In the genomic region with DNA sequence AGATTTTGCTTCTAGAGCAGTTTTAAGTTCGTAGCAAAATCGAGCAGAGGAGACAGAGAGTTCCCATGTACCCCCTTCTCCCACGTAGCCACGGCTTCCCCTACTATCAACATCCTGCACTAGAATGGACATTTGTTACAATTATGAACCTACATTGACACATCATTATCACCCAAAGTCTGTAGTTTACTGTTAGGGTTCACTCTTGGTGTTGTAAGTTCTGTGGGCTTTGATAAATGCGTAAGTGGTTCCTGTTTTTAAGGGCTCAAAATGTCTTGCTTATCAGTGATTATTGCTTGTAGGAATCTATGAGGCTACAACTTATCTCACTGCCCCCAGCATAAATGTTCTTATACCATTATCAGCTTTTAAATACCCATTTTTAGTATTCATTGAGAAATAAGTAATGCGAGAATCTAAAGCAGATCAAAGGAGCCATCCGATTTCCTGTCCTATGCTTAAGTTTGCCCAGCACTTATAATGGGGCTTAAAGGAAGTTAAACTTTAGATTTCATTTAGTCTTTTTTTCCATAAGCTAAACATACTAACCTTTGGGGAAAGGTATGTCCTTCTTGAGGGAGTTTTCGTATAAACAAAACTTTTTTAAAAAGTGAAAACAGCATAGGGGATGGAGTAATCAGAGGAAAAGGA, we compare ENCODE assay signal across 1 cellular context.
TF ChIP-seq lines count a peak whose summit lies in the region.

No MANE protein-coding gene starts in this region.

TF ChIP-seq in K562, 482 proteins besides CTCF, POLR2A, EP300 and RAD21 (continued from another document and continues in another):
- TF ChIP-seq, protein P1, sequence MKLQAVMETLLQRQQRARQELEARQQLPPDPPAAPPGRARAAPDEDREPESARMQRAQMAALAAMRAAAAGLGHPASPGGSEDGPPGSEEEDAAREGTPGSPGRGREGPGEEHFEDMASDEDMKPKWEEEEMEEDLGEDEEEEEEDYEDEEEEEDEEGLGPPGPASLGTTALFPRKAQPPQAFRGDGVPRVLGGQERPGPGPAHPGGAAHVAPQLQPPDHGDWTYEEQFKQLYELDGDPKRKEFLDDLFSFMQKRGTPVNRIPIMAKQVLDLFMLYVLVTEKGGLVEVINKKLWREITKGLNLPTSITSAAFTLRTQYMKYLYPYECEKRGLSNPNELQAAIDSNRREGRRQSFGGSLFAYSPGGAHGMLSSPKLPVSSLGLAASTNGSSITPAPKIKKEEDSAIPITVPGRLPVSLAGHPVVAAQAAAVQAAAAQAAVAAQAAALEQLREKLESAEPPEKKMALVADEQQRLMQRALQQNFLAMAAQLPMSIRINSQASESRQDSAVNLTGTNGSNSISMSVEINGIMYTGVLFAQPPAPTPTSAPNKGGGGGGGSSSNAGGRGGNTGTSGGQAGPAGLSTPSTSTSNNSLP (IDR thresholded peaks at IDR 0.05; ENCODE audit: borderline replicate concordance, low read depth, low read length) = peak; percentile 59; the same call in 1 of the 2 replicates
- TF ChIP-seq, protein P2, sequence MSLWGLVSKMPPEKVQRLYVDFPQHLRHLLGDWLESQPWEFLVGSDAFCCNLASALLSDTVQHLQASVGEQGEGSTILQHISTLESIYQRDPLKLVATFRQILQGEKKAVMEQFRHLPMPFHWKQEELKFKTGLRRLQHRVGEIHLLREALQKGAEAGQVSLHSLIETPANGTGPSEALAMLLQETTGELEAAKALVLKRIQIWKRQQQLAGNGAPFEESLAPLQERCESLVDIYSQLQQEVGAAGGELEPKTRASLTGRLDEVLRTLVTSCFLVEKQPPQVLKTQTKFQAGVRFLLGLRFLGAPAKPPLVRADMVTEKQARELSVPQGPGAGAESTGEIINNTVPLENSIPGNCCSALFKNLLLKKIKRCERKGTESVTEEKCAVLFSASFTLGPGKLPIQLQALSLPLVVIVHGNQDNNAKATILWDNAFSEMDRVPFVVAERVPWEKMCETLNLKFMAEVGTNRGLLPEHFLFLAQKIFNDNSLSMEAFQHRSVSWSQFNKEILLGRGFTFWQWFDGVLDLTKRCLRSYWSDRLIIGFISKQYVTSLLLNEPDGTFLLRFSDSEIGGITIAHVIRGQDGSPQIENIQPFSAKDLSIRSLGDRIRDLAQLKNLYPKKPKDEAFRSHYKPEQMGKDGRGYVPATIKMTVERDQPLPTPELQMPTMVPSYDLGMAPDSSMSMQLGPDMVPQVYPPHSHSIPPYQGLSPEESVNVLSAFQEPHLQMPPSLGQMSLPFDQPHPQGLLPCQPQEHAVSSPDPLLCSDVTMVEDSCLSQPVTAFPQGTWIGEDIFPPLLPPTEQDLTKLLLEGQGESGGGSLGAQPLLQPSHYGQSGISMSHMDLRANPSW (CRISPR knock-in tag; IDR thresholded peaks at IDR 0.05) = no peak
- TF ChIP-seq RCOR1 (IDR thresholded peaks at IDR 0.05; ENCODE audit: borderline replicate concordance in 1 of 2, low read depth in 2 of 2, low read length in 2 of 2) (peak in 1 of 2 experiments; percentile 69; a peak in 2 of 4 replicates), ZNF586 (CRISPR knock-in tag; conservative IDR thresholded peaks at IDR 0.05) (no peak), PTRF (tag; IDR thresholded peaks at IDR 0.05) (no peak), TEAD4 (IDR thresholded peaks at IDR 0.05; ENCODE audit: low read length) (peak; percentile 87), TEAD4 (CRISPR knock-in tag; IDR thresholded peaks at IDR 0.05; ENCODE audit: borderline replicate concordance) (no peak), BCOR (IDR thresholded peaks at IDR 0.05) (no peak), NR3C1 (CRISPR knock-in tag; IDR thresholded peaks at IDR 0.05) (no peak), SRF (CRISPR knock-in tag; IDR thresholded peaks at IDR 0.05) (no peak), GTF2A2 (tag; IDR thresholded peaks at IDR 0.05) (no peak), CBX3 (IDR thresholded peaks at IDR 0.05; ENCODE audit: borderline replicate concordance in 1 of 2, low read length in 2 of 2) (no peak), ZFP36 (IDR thresholded peaks at IDR 0.05; ENCODE audit: low read depth, low read length, partially characterized antibody) (no peak), BHLHE40 (IDR thresholded peaks at IDR 0.05; ENCODE audit: low read length) (no peak), PML (IDR thresholded peaks at IDR 0.05; ENCODE audit: low read length) (peak; percentile 52; the same call in 1 of the 2 replicates), DPF2 (IDR thresholded peaks at IDR 0.05) (peak; percentile 82), RBM34 (IDR thresholded peaks at IDR 0.05; ENCODE audit: borderline replicate concordance, insufficient read depth, low read length) (no peak), PPARD (CRISPR knock-in tag; IDR thresholded peaks at IDR 0.05) (no peak), MCM5 (IDR thresholded peaks at IDR 0.05; ENCODE audit: low read depth) (no peak), TARDBP (IDR thresholded peaks at IDR 0.05) (no peak)
- TF ChIP-seq, protein P3, sequence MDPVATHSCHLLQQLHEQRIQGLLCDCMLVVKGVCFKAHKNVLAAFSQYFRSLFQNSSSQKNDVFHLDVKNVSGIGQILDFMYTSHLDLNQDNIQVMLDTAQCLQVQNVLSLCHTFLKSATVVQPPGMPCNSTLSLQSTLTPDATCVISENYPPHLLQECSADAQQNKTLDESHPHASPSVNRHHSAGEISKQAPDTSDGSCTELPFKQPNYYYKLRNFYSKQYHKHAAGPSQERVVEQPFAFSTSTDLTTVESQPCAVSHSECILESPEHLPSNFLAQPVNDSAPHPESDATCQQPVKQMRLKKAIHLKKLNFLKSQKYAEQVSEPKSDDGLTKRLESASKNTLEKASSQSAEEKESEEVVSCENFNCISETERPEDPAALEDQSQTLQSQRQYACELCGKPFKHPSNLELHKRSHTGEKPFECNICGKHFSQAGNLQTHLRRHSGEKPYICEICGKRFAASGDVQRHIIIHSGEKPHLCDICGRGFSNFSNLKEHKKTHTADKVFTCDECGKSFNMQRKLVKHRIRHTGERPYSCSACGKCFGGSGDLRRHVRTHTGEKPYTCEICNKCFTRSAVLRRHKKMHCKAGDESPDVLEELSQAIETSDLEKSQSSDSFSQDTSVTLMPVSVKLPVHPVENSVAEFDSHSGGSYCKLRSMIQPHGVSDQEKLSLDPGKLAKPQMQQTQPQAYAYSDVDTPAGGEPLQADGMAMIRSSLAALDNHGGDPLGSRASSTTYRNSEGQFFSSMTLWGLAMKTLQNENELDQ (CRISPR knock-in tag; IDR thresholded peaks at IDR 0.05; ENCODE audit: borderline replicate concordance) = no peak
- TF ChIP-seq, protein P4, sequence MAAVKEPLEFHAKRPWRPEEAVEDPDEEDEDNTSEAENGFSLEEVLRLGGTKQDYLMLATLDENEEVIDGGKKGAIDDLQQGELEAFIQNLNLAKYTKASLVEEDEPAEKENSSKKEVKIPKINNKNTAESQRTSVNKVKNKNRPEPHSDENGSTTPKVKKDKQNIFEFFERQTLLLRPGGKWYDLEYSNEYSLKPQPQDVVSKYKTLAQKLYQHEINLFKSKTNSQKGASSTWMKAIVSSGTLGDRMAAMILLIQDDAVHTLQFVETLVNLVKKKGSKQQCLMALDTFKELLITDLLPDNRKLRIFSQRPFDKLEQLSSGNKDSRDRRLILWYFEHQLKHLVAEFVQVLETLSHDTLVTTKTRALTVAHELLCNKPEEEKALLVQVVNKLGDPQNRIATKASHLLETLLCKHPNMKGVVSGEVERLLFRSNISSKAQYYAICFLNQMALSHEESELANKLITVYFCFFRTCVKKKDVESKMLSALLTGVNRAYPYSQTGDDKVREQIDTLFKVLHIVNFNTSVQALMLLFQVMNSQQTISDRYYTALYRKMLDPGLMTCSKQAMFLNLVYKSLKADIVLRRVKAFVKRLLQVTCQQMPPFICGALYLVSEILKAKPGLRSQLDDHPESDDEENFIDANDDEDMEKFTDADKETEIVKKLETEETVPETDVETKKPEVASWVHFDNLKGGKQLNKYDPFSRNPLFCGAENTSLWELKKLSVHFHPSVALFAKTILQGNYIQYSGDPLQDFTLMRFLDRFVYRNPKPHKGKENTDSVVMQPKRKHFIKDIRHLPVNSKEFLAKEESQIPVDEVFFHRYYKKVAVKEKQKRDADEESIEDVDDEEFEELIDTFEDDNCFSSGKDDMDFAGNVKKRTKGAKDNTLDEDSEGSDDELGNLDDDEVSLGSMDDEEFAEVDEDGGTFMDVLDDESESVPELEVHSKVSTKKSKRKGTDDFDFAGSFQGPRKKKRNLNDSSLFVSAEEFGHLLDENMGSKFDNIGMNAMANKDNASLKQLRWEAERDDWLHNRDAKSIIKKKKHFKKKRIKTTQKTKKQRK (IDR thresholded peaks at IDR 0.05; ENCODE audit: borderline replicate concordance, low read depth, low read length) = no peak
- TF ChIP-seq, protein P5, sequence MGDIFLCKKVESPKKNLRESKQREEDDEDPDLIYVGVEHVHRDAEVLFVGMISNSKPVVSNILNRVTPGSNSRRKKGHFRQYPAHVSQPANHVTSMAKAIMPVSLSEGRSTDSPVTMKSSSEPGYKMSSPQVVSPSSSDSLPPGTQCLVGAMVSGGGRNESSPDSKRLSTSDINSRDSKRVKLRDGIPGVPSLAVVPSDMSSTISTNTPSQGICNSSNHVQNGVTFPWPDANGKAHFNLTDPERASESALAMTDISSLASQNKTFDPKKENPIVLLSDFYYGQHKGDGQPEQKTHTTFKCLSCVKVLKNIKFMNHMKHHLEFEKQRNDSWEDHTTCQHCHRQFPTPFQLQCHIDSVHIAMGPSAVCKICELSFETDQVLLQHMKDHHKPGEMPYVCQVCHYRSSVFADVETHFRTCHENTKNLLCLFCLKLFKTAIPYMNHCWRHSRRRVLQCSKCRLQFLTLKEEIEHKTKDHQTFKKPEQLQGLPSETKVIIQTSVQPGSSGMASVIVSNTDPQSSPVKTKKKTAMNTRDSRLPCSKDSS (IDR thresholded peaks at IDR 0.05; ENCODE audit: low read depth, partially characterized antibody) = no peak
- TF ChIP-seq, protein P6, sequence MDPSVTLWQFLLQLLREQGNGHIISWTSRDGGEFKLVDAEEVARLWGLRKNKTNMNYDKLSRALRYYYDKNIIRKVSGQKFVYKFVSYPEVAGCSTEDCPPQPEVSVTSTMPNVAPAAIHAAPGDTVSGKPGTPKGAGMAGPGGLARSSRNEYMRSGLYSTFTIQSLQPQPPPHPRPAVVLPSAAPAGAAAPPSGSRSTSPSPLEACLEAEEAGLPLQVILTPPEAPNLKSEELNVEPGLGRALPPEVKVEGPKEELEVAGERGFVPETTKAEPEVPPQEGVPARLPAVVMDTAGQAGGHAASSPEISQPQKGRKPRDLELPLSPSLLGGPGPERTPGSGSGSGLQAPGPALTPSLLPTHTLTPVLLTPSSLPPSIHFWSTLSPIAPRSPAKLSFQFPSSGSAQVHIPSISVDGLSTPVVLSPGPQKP (CRISPR knock-in tag; IDR thresholded peaks at IDR 0.05) = no peak
- TF ChIP-seq, protein P7, sequence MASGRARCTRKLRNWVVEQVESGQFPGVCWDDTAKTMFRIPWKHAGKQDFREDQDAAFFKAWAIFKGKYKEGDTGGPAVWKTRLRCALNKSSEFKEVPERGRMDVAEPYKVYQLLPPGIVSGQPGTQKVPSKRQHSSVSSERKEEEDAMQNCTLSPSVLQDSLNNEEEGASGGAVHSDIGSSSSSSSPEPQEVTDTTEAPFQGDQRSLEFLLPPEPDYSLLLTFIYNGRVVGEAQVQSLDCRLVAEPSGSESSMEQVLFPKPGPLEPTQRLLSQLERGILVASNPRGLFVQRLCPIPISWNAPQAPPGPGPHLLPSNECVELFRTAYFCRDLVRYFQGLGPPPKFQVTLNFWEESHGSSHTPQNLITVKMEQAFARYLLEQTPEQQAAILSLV (tag; IDR thresholded peaks at IDR 0.05) = no peak
